In the genomic region with DNA sequence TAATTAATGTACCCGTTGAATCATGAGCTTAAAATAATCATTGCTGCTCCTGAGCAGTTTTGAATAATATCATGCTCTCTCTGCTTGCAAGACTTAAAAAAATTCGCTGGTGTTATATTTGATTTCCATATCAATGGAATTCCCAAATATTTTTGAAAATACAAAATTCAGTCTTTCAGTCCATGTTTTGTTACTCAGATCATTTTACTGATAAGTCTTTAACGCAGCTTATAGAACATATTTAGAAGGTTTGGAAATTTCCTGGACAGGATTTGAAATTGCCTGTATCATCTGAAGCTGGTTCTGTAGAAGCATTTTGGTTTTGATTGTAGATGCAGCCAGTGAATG, we compare ENCODE assay signal across 10 cellular contexts. TPM values are rescaled to one million over a fixed set of nuclear protein-coding genes. Genes with fewer than 3 reads are reported as not detected.
DNase-seq lines count a peak whose midpoint lies in the region; ATAC-seq and TF ChIP-seq lines count a peak whose summit lies in the region.
"Had no signal": no experiment of that assay in that cellular context is flagged by ENCODE, and none has a peak within 500 bp of the region (broad histone marks: within the 10 kb centered on the region; RNA-seq: fewer than 3 reads in every experiment).

No MANE protein-coding gene starts in this region.

- peaks cover 4% of the 10 kb centered on the region for H3K36me3 Mint-ChIP-seq in activated T-cell treated with anti-CD3 and anti-CD28 coated beads, Interleukin-2, amount 50 U/mL, for 4 hours (ENCODE audit: insufficient read depth)

- intact Hi-C loops in ascending aorta (cut with DNase I) (loop anchor here (5.0 to 10.0 kb wide), 2 partner anchors 38 to 595 kb away; no protein-coding TSS in a partner anchor), right lobe of liver (cut with DNase I) (no loop called here)

- H3K36me3 ChIP-seq in ascending aorta (no peaks in the 10 kb centered on the region), right lobe of liver (no peaks in the 10 kb centered on the region), thymus (ENCODE audit: control insufficient read depth, insufficient read depth) (no peaks in the 10 kb centered on the region)

- peak overlapping the region; percentile 79 to 90 for H3K4me3 ChIP-seq in ascending aorta
- H3K4me3 ChIP-seq in right lobe of liver, result peak overlapping the region; percentile 91 to 98 (median 91)
- H3K4me3 ChIP-seq in thymus (ENCODE audit: low read length), result peak overlapping the region; percentile 79

- H3K9me3 ChIP-seq in ascending aorta, result no peaks in the 10 kb centered on the region
- no peaks in the 10 kb centered on the region for H3K9me3 ChIP-seq in right lobe of liver
- H3K9me3 ChIP-seq in thymus (ENCODE audit: control insufficient read depth), result no peaks in the 10 kb centered on the region
- H3K9me3 ChIP-seq: mucosa of descending colon had no signal

- H3K27ac ChIP-seq in ascending aorta, result no peak overlapping the region
- H3K27ac ChIP-seq in right lobe of liver, result peak overlapping the region in 1 of 3 donors; percentile 26
- no peak overlapping the region for H3K27ac ChIP-seq in thymus (ENCODE audit: low read depth)

- ATAC-seq in activated T-cell treated with anti-CD3 and anti-CD28 coated beads, Interleukin-2, amount 50 U/mL, for 4 hours, result no peak
- no peak for ATAC-seq in right lobe of liver
- ATAC-seq in HG03139 (IDR thresholded peaks at IDR 0.05; ENCODE audit: unreplicated experiment), result no peak
- no peak for ATAC-seq in HG03175 (IDR thresholded peaks at IDR 0.05; ENCODE audit: unreplicated experiment)
- ATAC-seq: mucosa of descending colon had no signal

- H3K4me1 ChIP-seq in ascending aorta (peaks cover 3 to 14% of the 10 kb centered on the region in 2 donors), right lobe of liver (peaks cover 2 to 50% (median 10%) of the 10 kb centered on the region in 4 donors), thymus (ENCODE audit: control insufficient read depth, insufficient read depth, low read length) (peaks cover 17% of the 10 kb centered on the region)

- peak overlapping the region; percentile 92 for H3K4me3 Mint-ChIP-seq in activated T-cell treated with anti-CD3 and anti-CD28 coated beads, Interleukin-2, amount 50 U/mL, for 4 hours

- WGBS in right lobe of liver (ENCODE audit: insufficient coverage, low coverage, low lambda C conversion rate, missing lambda C conversion rate), result 21% methylated on average over 3 of the region's 3 CpGs
- WGBS in thymus, result 73% methylated on average over 3 of the region's 3 CpGs

- H3K27me3 Mint-ChIP-seq in activated T-cell treated with anti-CD3 and anti-CD28 coated beads, Interleukin-2, amount 50 U/mL, for 4 hours (ENCODE audit: low read depth), result no peaks in the 10 kb centered on the region

- H3K27me3 ChIP-seq in ascending aorta (no peaks in the 10 kb centered on the region), right lobe of liver (no peaks in the 10 kb centered on the region), thymus (ENCODE audit: control insufficient read depth, insufficient read depth) (peaks cover 20% of the 10 kb centered on the region)

- TF ChIP-seq CTCF in ascending aorta (IDR thresholded peaks at IDR 0.05), result no peak
- TF ChIP-seq CTCF in right lobe of liver (IDR thresholded peaks at IDR 0.05), result no peak

- H3K9me3 Mint-ChIP-seq in activated T-cell treated with anti-CD3 and anti-CD28 coated beads, Interleukin-2, amount 50 U/mL, for 4 hours, result no peaks in the 10 kb centered on the region

- TF ChIP-seq POLR2A in right lobe of liver (IDR thresholded peaks at IDR 0.05), result no peak

- peaks cover 67% of the 10 kb centered on the region for H3K4me1 Mint-ChIP-seq in activated T-cell treated with anti-CD3 and anti-CD28 coated beads, Interleukin-2, amount 50 U/mL, for 4 hours (ENCODE audit: low read depth)

- no peak for DNase-seq in activated T-cell treated with anti-CD3 and anti-CD28 coated beads, Interleukin-2, amount 50 U/mL, for 4 hours
- no peak for DNase-seq in activated T-cell treated with anti-CD3 and anti-CD28 coated beads, Interleukin-2, amount 50 U/mL, for 1 hour
- no peak for DNase-seq in ascending aorta (ENCODE audit: low spot score in 2 of 2)
- DNase-seq in right lobe of liver, result no peak
- no peak for DNase-seq in stimulated activated naive CD4-positive, alpha-beta T cell (lab: John Stamatoyannopoulos, UW)
- DNase-seq: stimulated activated CD4-positive, alpha-beta T cell treated with anti-CD3 and anti-CD28 coated beads, Interleukin-2, amount 100 ng/mL, for 48 hours had no signal

RNA-seq across cellular contexts. Expression of a gene that starts 1.9 kb away (rescaled TPM):
- 10 to 100 TPM in 2 of 3 donors, 1 to 10 TPM in 1; 8.8 to 15.5 (median 14.0) TPM for total RNA-seq in activated T-cell treated with anti-CD3 and anti-CD28 coated beads, Interleukin-2, amount 50 U/mL, for 4 hours
- total RNA-seq in ascending aorta (15.9 TPM), right lobe of liver (10 to 100 TPM in 5 of 6 experiments, 1 to 10 TPM in 1; 9.9 to 38.0 (median 12.9) TPM)
- 35.4 TPM for polyA plus RNA-seq in thymus
